In the genomic region with DNA sequence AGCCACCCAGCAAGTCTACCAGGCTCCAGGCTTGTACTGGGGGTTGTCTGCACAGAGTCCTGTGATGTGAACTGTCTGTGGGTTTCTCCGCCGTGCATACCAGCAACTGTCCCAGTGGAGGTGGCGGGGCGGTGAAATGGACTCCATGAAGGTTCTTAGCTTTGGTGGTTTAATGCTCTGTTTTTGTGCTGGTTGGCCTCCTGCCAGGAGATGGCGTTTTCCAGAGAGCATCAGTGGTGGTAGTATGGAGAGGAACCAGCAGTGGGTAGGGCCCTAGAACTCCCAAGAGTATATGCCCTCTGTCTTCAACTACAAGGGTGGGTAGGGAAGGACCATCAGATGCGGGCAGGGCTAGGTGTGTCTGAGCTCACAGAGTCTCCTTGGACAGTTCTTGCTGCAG, we compare ENCODE assay signal across 21 cellular contexts.
"Had no signal": no experiment of that assay in that cellular context is flagged by ENCODE, and none has a peak within 500 bp of the region (broad histone marks: within the 10 kb centered on the region; RNA-seq: fewer than 3 reads in every experiment).

No MANE protein-coding gene starts in this region.

- H3K9me3 ChIP-seq: neutrophil, psoas muscle, spleen, thyroid gland, upper lobe of right lung had no signal

- H3K36me3 ChIP-seq: heart left ventricle, neutrophil, ovary, right atrium auricular region, spleen, thyroid gland, upper lobe of right lung had no signal

- ATAC-seq: activated T-helper 17 cell treated with anti-CD3 and anti-CD28 coated beads, Interleukin-2, amount 50 U/mL, for 72 hours; heart left ventricle; left colon; psoas muscle; stimulated activated naive CD8-positive, alpha-beta T cell treated with anti-CD3 and anti-CD28 coated beads, Interleukin-15, Interleukin-2, amounts not matched to agents 100 U/mL and 50 U/mL, for 24 hours; upper lobe of right lung had no signal

- H3K4me3 ChIP-seq: heart left ventricle, ovary, psoas muscle, right atrium auricular region, spleen, thyroid gland, upper lobe of right lung had no signal

- H3K27ac ChIP-seq: heart left ventricle, neutrophil, ovary, psoas muscle, right atrium auricular region, spleen, thyroid gland, upper lobe of right lung had no signal

- H3K27me3 ChIP-seq: neutrophil, ovary, right atrium auricular region, spleen, thyroid gland had no signal

- H3K4me1 ChIP-seq: heart left ventricle, psoas muscle, right atrium auricular region, spleen, thyroid gland, upper lobe of right lung had no signal

- DNase-seq: activated CD4-positive, alpha-beta T cell treated with anti-CD3 and anti-CD28 coated beads, Interleukin-2, amount 10 ng/mL, durations not matched to agents 7 days and 5 days; activated CD8-positive, alpha-beta memory T cell treated with anti-CD3 and anti-CD28 coated beads, Interleukin-2, amount 50 U/mL, for 4 hours; activated naive CD4-positive, alpha-beta T cell treated with anti-CD3 and anti-CD28 coated beads for 36 hours; activated T-cell treated with anti-CD3 and anti-CD28 coated beads, Interleukin-2, amount 50 U/mL, for 24 hours; amygdala; cerebellar nuclear complex; cortex of kidney; endodermal cell; heart left ventricle; islet precursor cell; left colon; ovary; psoas muscle; spleen; stimulated activated CD4-positive, alpha-beta T cell treated with anti-CD3 and anti-CD28 coated beads, Interleukin-4, amount 100 ng/mL, for 1 hour; stimulated activated naive CD8-positive, alpha-beta T cell treated with anti-CD3 and anti-CD28 coated beads, Interleukin-15, Interleukin-2, amounts not matched to agents 100 U/mL and 50 U/mL, for 24 hours; thyroid gland; upper lobe of right lung had no signal
